Comparison of ENCODE assay signal across 9 cellular contexts in the genomic region with DNA sequence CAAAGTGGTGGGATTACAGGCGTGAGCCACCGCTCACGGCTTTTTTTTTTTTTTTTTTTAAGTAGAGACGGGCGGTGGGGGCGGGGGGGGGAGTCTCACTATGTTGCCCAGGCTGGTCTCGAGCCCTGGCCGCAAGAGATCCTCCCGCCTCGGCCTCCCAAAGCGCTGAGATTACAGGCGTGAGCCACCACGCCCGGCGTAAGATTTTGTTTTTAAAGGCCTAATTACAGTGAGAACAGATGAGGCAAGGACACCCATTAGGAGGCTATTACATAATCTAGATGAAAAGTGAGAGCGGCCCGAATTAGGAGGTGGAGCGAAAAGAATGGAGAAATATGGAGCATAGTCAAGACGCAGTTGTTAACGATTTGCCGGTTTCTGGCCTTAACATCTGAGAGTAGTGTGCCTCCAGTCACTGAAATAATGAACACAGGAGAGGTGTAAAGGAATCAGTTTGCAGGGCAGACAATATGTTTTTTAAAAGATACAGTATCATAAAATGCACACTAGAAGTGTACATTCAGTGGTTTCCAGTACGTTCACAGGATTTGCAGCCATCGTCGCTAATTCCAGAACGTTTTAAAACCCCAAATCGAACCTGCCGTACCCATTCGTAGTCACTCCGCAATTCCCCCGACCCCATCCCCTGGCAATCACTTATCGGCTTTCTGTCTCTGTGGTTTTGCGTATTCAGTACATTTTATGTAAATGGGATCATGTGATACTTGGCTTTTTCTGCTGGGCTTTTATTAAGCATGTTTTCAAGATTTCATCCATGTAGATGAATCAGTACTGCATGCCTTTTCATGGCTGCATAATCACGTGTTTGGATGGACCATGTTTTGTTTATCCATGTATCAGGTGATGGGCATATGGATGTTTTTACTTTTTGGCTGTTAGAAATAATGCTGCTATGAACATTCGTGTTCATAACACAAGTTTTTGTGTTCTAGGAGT. TPM values are rescaled to one million over a fixed set of nuclear protein-coding genes. Genes with fewer than 3 reads are reported as not detected.
DNase-seq lines count a peak whose midpoint lies in the region; ATAC-seq and TF ChIP-seq lines count a peak whose summit lies in the region.
"Had no signal": no experiment of that assay in that cellular context is flagged by ENCODE, and none has a peak within 500 bp of the region (broad histone marks: within the 10 kb centered on the region; RNA-seq: fewer than 3 reads in every experiment).

No MANE protein-coding gene starts in this region.

- H3K27ac Mint-ChIP-seq in MCF 10A (ENCODE audit: low read depth, unreplicated experiment), result peak overlapping the region; percentile 93

- H2BK120ac ChIP-seq in IMR-90 (ENCODE audit: low read depth, low read length), result no peak overlapping the region

- H3K27ac ChIP-seq in IMR-90 (ENCODE audit: insufficient read depth, low read length), result no peak overlapping the region
- H3K27ac ChIP-seq in muscle layer of colon (ENCODE audit: low read depth, low read length), result no peak overlapping the region
- H3K27ac ChIP-seq in substantia nigra (ENCODE audit: low read depth, low read length, poor library complexity, severe bottlenecking), result no peak overlapping the region

- no peak overlapping the region for H4K91ac ChIP-seq in IMR-90 (ENCODE audit: insufficient read depth, low read depth, low read length)

- H3K9me3 ChIP-seq in IMR-90 (ENCODE audit: control insufficient read depth, insufficient read depth, low read length) (no peaks in the 10 kb centered on the region), muscle layer of colon (ENCODE audit: low read length) (no peaks in the 10 kb centered on the region)

- H2AK9ac ChIP-seq in IMR-90 (replicated peaks; ENCODE audit: low read depth, low read length, poor library complexity), result no peak overlapping the region

- peaks cover 5% of the 10 kb centered on the region for H3K4me1 ChIP-seq in IMR-90 (ENCODE audit: control insufficient read depth, insufficient read depth, low read length)
- H3K4me1 ChIP-seq in muscle layer of colon (ENCODE audit: insufficient read depth, low read length), result peaks cover 7% of the 10 kb centered on the region

- no peak for ATAC-seq in IMR-90 (ENCODE audit: low read depth)

- BruUV-seq in IMR-90 (replicated peaks; lab: Mats Ljungman, UMichigan), result no TSS peak
- BruUV-seq in MCF 10A (replicated peaks; lab: Mats Ljungman, UMichigan), result no TSS peak

- intact Hi-C loops in IMR-90 (cut with micrococcal nuclease) (no loop called here), MCF 10A (cut with micrococcal nuclease) (no loop called here)

- TF ChIP-seq RAD21 in IMR-90 (IDR thresholded peaks at IDR 0.05; ENCODE audit: low read length), result no peak

- H3K4me3 Mint-ChIP-seq in MCF 10A (ENCODE audit: unreplicated experiment), result peak overlapping the region; percentile 100

- TF ChIP-seq CTCF in AG10803 (conservative IDR thresholded peaks at IDR 0.05; ENCODE audit: low read length) (no peak), IMR-90 (conservative IDR thresholded peaks at IDR 0.05; ENCODE audit: low read depth, low read length) (no peak), MCF 10A (IDR thresholded peaks at IDR 0.05; ENCODE audit: unreplicated experiment) (no peak), GM13976 (IDR thresholded peaks at IDR 0.05; ENCODE audit: borderline replicate concordance, control extremely low read depth, extremely low read depth, insufficient read depth, missing control alignments) (no peak)

- dilution Hi-C loops in IMR-90 (cut with HindIII; ENCODE audit: low sequenced_read_pairs, unreplicated experiment), result no loop called here

- H2AK5ac ChIP-seq in IMR-90 (ENCODE audit: low read depth, low read length), result peak overlapping the region; percentile 42

- no peak for TF ChIP-seq POLR2A in IMR-90 (IDR thresholded peaks at IDR 0.05; ENCODE audit: low read depth, low read length)

- 90% methylated on average over 2 of the region's 34 CpGs; no CpG with 5 or more reads in 1 of the 2 experiments for WGBS in IMR-90 (ENCODE audit: extremely low coverage in 2 of 2, insufficient read length in 1 of 2), 2 experiments

- H3K36me3 ChIP-seq in IMR-90 (ENCODE audit: control insufficient read depth, insufficient read depth, low read length) (peaks cover 5% of the 10 kb centered on the region; the same call in 1 of the 2 replicates), muscle layer of colon (ENCODE audit: insufficient read depth, low read length) (no peaks in the 10 kb centered on the region)

- no peak overlapping the region for H3K18ac ChIP-seq in IMR-90 (ENCODE audit: low read depth, low read length)

- 0 out of 2 replicates have a peak overlapping the region, but pooled peaks have one; percentile 56 for H3K23ac ChIP-seq in IMR-90 (ENCODE audit: low read depth, low read length)

- no peak overlapping the region for H2AFZ ChIP-seq in IMR-90 (replicated peaks; ENCODE audit: low read length, poor library complexity)

- no peak overlapping the region for H3K14ac ChIP-seq in IMR-90 (replicated peaks; ENCODE audit: low read depth, low read length)

- peaks cover 32% of the 10 kb centered on the region for H3K4me1 Mint-ChIP-seq in MCF 10A (ENCODE audit: insufficient read depth, unreplicated experiment)

- H3K4ac ChIP-seq in IMR-90 (ENCODE audit: low read depth, low read length), result no peak overlapping the region

- H4K5ac ChIP-seq in IMR-90 (ENCODE audit: low read depth, low read length), result no peak overlapping the region

- peaks cover 49 to 72% of the 10 kb centered on the region in 2 experiments for H3K79me1 ChIP-seq in IMR-90 (ENCODE audit: low read depth in 1 of 2, low read length in 2 of 2)

- no peak overlapping the region for H2BK20ac ChIP-seq in IMR-90 (ENCODE audit: low read depth, low read length)

- no peak overlapping the region for H2BK5ac ChIP-seq in IMR-90 (ENCODE audit: low read depth, low read length, poor library complexity, severe bottlenecking)

- CTCF ChIA-PET in IMR-90 (lab: Yijun Ruan, JAX), result no interaction called here
- CTCF ChIA-PET in MCF 10A (lab: Yijun Ruan, JAX), result interaction anchor here (0.6 to 0.7 kb wide), 3 partner anchors 33 to 703 kb away, joined by 3 to 5 read pairs (median 3); a partner anchor contains a TSS

- no peak overlapping the region for H2BK15ac ChIP-seq in IMR-90 (ENCODE audit: low read depth, low read length)

- no peak overlapping the region for H3K56ac ChIP-seq in IMR-90 (ENCODE audit: extremely low read depth, insufficient read depth, low read length)

- no peaks in the 10 kb centered on the region for H3K9me3 Mint-ChIP-seq in MCF 10A (ENCODE audit: unreplicated experiment)

- no peaks in the 10 kb centered on the region for H3K36me3 Mint-ChIP-seq in MCF 10A (ENCODE audit: insufficient read depth, unreplicated experiment)

- no peaks in the 10 kb centered on the region for H3K27me3 ChIP-seq in IMR-90 (ENCODE audit: control insufficient read depth, insufficient read depth, low read length)
- no peaks in the 10 kb centered on the region for H3K27me3 ChIP-seq in muscle layer of colon (ENCODE audit: control insufficient read depth in 1 of 2, insufficient read depth in 2 of 2, low read length in 2 of 2)

- H4K20me1 ChIP-seq in IMR-90 (ENCODE audit: insufficient read depth, low read length), result no peaks in the 10 kb centered on the region

- no peak overlapping the region for H3K9ac ChIP-seq in IMR-90 (ENCODE audit: low read depth, low read length)
- H3K9ac ChIP-seq in muscle layer of colon (ENCODE audit: low read length), result no peak overlapping the region

- in situ Hi-C loops in IMR-90 (cut with MboI; ENCODE audit: low sequenced_read_pairs), result no loop called here
- in situ Hi-C loops in GM13976 (cut with MboI; ENCODE audit: low sequenced_read_pairs, unreplicated experiment), result no loop called here

- no peak for DNase-seq in AG10803 (ENCODE audit: low read depth)
- no peak for DNase-seq in IMR-90
- DNase-seq in MCF 10A (ENCODE audit: unreplicated experiment), result no peak
- no peak for DNase-seq in substantia nigra (lab: John Stamatoyannopoulos, UW)
- no peak for DNase-seq in GM13976 (ENCODE audit: low spot score)
- DNase-seq in activated CD4-positive, alpha-beta T cell treated with anti-CD3 and anti-CD28 coated beads for 1 hour, result no peak
- no peak for DNase-seq in SW 1271 (lab: John Stamatoyannopoulos, UW)
- DNase-seq: activated CD4-positive, alpha-beta T cell treated with anti-CD3 and anti-CD28 coated beads, Interleukin-2, amount 50 U/mL, for 1 hour had no signal

- peak overlapping the region; percentile 72; the same call in 1 of the 2 replicates for H3K4me2 ChIP-seq in IMR-90 (ENCODE audit: low read depth, low read length)

- H3K4me3 ChIP-seq in AG10803 (ENCODE audit: low read length) (peak overlapping the region; percentile 98), IMR-90 (ENCODE audit: insufficient read depth, low read depth, low read length) (peak overlapping the region; percentile 81), muscle layer of colon (ENCODE audit: low read depth in 1 of 2, low read length in 2 of 2) (peak overlapping the region; percentile 86 to 96)

- H3K27me3 Mint-ChIP-seq in MCF 10A (ENCODE audit: insufficient read depth, unreplicated experiment), result no peaks in the 10 kb centered on the region

- POLR2A ChIA-PET in IMR-90 (lab: Charles Lee; ENCODE audit: unreplicated experiment) (no interaction called here), MCF 10A (lab: Yijun Ruan, JAX) (interaction anchor here (0.5 to 1.2 kb wide), 6 partner anchors 37 to 454 kb away, joined by 3 to 7 read pairs (median 4); a partner anchor contains a TSS)

- peaks cover 9% of the 10 kb centered on the region for H3K9me1 ChIP-seq in IMR-90 (ENCODE audit: insufficient read depth, low read length)

- no peak overlapping the region; a peak in 2 of 4 replicates for H4K8ac ChIP-seq in IMR-90 (ENCODE audit: low read depth in 2 of 2, low read length in 2 of 2)

TF ChIP-seq in IMR-90, 13 proteins besides CTCF, POLR2A, EP300 and RAD21:
- TF ChIP-seq NFE2L2 (IDR thresholded peaks at IDR 0.05; ENCODE audit: low read depth, low read length), result no peak

RNA-seq across cellular contexts. Expression of a gene that starts 1.4 kb away (rescaled TPM):
- total RNA-seq in IMR-90 (2012; rRNA removed) (1.3 and 1.7 TPM in 2 replicates), MCF 10A (2022) (5.9 and 6.7 TPM in 2 replicates)
- 2.8 and 3.1 TPM in 2 replicates for polyA plus RNA-seq in IMR-90 (2012; rRNA removed)
- polyA plus RNA-seq in IMR-90 (2012; cell fraction: cytosol; rRNA removed), result 1.2 TPM in 2 replicates
- 7.8 and 9.9 TPM in 2 replicates for polyA plus RNA-seq in IMR-90 (2012; cell fraction: nucleus; rRNA removed; ENCODE audit: low replicate concordance)

RNA-seq across cellular contexts. Expression of a gene that starts 35.6 kb away (rescaled TPM):
- not detected in 2 replicates for total RNA-seq in IMR-90 (2012; rRNA removed)
- polyA plus RNA-seq in IMR-90 (2012; rRNA removed), result not detected in 2 replicates
- polyA plus RNA-seq in IMR-90 (2012; cell fraction: cytosol; rRNA removed), result not detected in 2 replicates
- polyA plus RNA-seq in IMR-90 (2012; cell fraction: nucleus; rRNA removed; ENCODE audit: low replicate concordance), result 0.02 and 0.14 TPM in 2 replicates
- not detected in 2 replicates for total RNA-seq in MCF 10A (2022)

RNA-seq across cellular contexts. Expression of a gene that starts 41.7 kb away (rescaled TPM):
- 5.4 and 6.1 TPM in 2 replicates for total RNA-seq in IMR-90 (2012; rRNA removed)
- 12.9 and 15.9 TPM in 2 replicates for polyA plus RNA-seq in IMR-90 (2012; rRNA removed)
- 3.6 and 9.3 TPM in 2 replicates for polyA plus RNA-seq in IMR-90 (2012; cell fraction: cytosol; rRNA removed)
- 35.4 and 59.0 TPM in 2 replicates for polyA plus RNA-seq in IMR-90 (2012; cell fraction: nucleus; rRNA removed; ENCODE audit: low replicate concordance)
- 11.4 and 18.4 TPM in 2 replicates for total RNA-seq in MCF 10A (2022)
